In the genomic region with DNA sequence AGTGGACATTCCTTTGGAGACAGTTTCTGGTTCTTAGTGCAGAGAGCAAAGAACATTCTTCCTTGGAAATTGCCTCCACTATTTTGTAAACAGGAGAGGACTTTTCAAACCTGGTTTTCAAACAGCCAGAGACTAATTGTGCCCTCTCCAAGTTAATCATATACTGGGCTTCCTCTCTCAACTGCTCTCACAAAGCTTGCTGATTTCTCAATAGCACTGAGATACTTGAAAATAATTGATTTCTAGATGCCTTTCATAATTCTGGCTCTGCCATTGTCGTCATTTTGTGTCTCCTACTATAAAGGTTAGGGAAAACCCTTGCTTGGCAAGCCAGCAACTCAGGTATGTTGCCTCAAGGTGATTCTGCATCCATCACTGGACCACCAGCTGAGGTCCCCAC, we compare ENCODE assay signal across 17 cellular contexts. TPM values are rescaled to one million over a fixed set of nuclear protein-coding genes. Genes with fewer than 3 reads are reported as not detected.
"Had no signal": no experiment of that assay in that cellular context is flagged by ENCODE, and none has a peak within 500 bp of the region (broad histone marks: within the 10 kb centered on the region; RNA-seq: fewer than 3 reads in every experiment).

No MANE protein-coding gene starts in this region.

- DNase-seq: activated CD4-positive, alpha-beta T cell treated with anti-CD3 and anti-CD28 coated beads, Interleukin-2, amount 10 ng/mL, durations not matched to agents 24 days and 14 days; activated CD4-positive, CD25-positive, alpha-beta regulatory T cell; activated CD8-positive, alpha-beta memory T cell treated with anti-CD3 and anti-CD28 coated beads, Interleukin-2, amount 50 U/mL, for 4 hours; activated CD8-positive, alpha-beta T cell treated with anti-CD3 and anti-CD28 coated beads, Interleukin-2, amount 10 ng/mL, durations not matched to agents 7 days and 5 days; activated effector memory CD4-positive, alpha-beta T cell treated with anti-CD3 and anti-CD28 coated beads, Interleukin-2, amount 50 U/mL, for 16 hours; activated T-cell treated with anti-CD3 and anti-CD28 coated beads, Interleukin-2, amount 50 U/mL, for 48 hours; islet precursor cell; midbrain; sigmoid colon; spleen; stimulated activated CD4-positive, alpha-beta T cell treated with anti-CD3 and anti-CD28 coated beads, Interleukin-1b, Interleukin-23, amount 100 ng/mL, for 48 hours had no signal

- H3K9ac ChIP-seq: neural progenitor cell had no signal

- H3K9me3 ChIP-seq: sigmoid colon, spleen, thoracic aorta had no signal

- H3K4me1 ChIP-seq: sigmoid colon had no signal

- H3K36me3 ChIP-seq: neural progenitor cell, sigmoid colon, spleen, thoracic aorta had no signal

- H3K27ac ChIP-seq: neural progenitor cell, sigmoid colon, spleen, thoracic aorta had no signal

- H3K27me3 ChIP-seq: neural progenitor cell, spleen had no signal

- FAIRE-seq: colon, endometrium, urothelium cell line had no signal

- H3K4me2 ChIP-seq: neural progenitor cell had no signal

- H3K4me3 ChIP-seq: neural progenitor cell, sigmoid colon, spleen, thoracic aorta had no signal

- ATAC-seq: activated CD8-positive, alpha-beta T cell treated with anti-CD3 and anti-CD28 coated beads, Interleukin-2, amount 10 ng/mL, durations not matched to agents 7 days and 5 days; esophagus mucosa had no signal

RNA-seq across cellular contexts. Expression of a gene that starts 56.0 kb away (rescaled TPM):
- total RNA-seq: activated CD8-positive, alpha-beta T cell treated with anti-CD3 and anti-CD28 coated beads, Interleukin-2, amount 10 ng/mL, durations not matched to agents 7 days and 5 days had no signal
